Comparison of ENCODE assay signal across 1 cellular context in genomic region chr7:124718032-124718766, GRCh38.
TF ChIP-seq lines count a peak whose summit lies in the region.

No MANE protein-coding gene starts in this region.

TF ChIP-seq in GM23338, 12 proteins besides CTCF, POLR2A, EP300 and RAD21:
- no peak for TF ChIP-seq ZNF114 (CRISPR knock-in tag; IDR thresholded peaks at IDR 0.05)
- no peak for TF ChIP-seq EZH2phosphoT487 (IDR thresholded peaks at IDR 0.05; ENCODE audit: unreplicated experiment)
- no peak for TF ChIP-seq CREB1 (CRISPR knock-in tag; IDR thresholded peaks at IDR 0.05; ENCODE audit: low read depth)
- TF ChIP-seq STAT1 (IDR thresholded peaks at IDR 0.05; ENCODE audit: unreplicated experiment), result no peak
- TF ChIP-seq REST (IDR thresholded peaks at IDR 0.05; ENCODE audit: unreplicated experiment), result no peak
- no peak for TF ChIP-seq ETS1 (IDR thresholded peaks at IDR 0.05)
- no peak for TF ChIP-seq JUNB (IDR thresholded peaks at IDR 0.05; ENCODE audit: unreplicated experiment)
- TF ChIP-seq ZNF462 (CRISPR knock-in tag; IDR thresholded peaks at IDR 0.05), result no peak
